Comparison of ENCODE assay signal across 26 cellular contexts in the genomic region with DNA sequence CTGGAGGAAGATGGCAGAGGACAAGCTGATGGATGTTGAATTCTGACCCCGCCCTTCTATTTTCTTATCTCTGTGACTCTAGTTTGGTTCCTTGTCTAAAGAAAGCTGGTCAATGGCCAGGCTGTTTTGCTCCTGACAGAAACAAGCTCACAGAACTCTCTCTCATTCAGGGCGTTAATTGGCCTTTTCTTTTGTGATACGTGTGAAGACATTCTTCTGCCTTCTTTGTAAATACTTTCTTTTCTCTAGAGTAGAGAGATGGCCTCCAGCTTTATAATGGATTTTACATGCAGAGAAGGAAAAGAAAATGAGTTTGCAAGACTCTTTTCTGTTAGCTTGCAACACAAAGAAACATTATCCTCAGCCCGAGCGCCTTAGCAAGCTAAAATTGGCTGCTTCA.
"Had no signal": no experiment of that assay in that cellular context is flagged by ENCODE, and none has a peak within 500 bp of the region (broad histone marks: within the 10 kb centered on the region; RNA-seq: fewer than 3 reads in every experiment).

No MANE protein-coding gene starts in this region.

- FAIRE-seq: colon, kidney had no signal

- H3K9me3 Mint-ChIP-seq: natural killer cell treated with Interleukin-12 subunit alpha and Interleukin-12 subunit beta and Interleukin-15 and Interleukin-18, amount 100 ng/mL, for 72 hours had no signal

- H3K9me3 ChIP-seq: psoas muscle, thoracic aorta had no signal

- H3K27ac ChIP-seq: dorsolateral prefrontal cortex, epithelial cell of prostate, esophagus muscularis mucosa, psoas muscle, skin epidermis, spleen, thoracic aorta, tibial nerve, upper lobe of left lung had no signal

- H3K36me3 Mint-ChIP-seq: memory B cell; natural killer cell treated with Interleukin-12 subunit alpha and Interleukin-12 subunit beta and Interleukin-15 and Interleukin-18, amount 100 ng/mL, for 72 hours had no signal

- H3K27me3 Mint-ChIP-seq: natural killer cell treated with Interleukin-12 subunit alpha and Interleukin-12 subunit beta and Interleukin-15 and Interleukin-18, amount 100 ng/mL, for 72 hours; stimulated activated naive CD8-positive, alpha-beta T cell treated with anti-CD3 and anti-CD28 coated beads, Interleukin-15, Interleukin-2, amounts not matched to agents 100 ng/mL and 50 ng/mL, for 24 hours had no signal

- H3K4me1 ChIP-seq: esophagus muscularis mucosa, psoas muscle, spleen, tibial nerve, upper lobe of left lung had no signal

- H3K27me3 ChIP-seq: dorsolateral prefrontal cortex, esophagus muscularis mucosa, spleen, tibial nerve, upper lobe of left lung had no signal

- H3K4me3 ChIP-seq: dorsolateral prefrontal cortex, esophagus muscularis mucosa, lung, psoas muscle, skin epidermis, spleen, thoracic aorta, tibial nerve, upper lobe of left lung had no signal

- H3K27ac Mint-ChIP-seq: memory B cell; natural killer cell treated with Interleukin-12 subunit alpha and Interleukin-12 subunit beta and Interleukin-15 and Interleukin-18, amount 100 ng/mL, for 72 hours; stimulated activated naive B cell treated with anti-CD40 and anti-IgM and Interleukin-4, amounts not matched to agents 10 μg/mL and 1 μg/mL and 100 μg/mL, for 72 hours; stimulated activated naive CD8-positive, alpha-beta T cell treated with anti-CD3 and anti-CD28 coated beads, Interleukin-15, Interleukin-2, amounts not matched to agents 100 ng/mL and 50 ng/mL, for 24 hours had no signal

- H3K36me3 ChIP-seq: esophagus muscularis mucosa, spleen, thoracic aorta, tibial nerve, upper lobe of left lung had no signal

- H3K4me3 Mint-ChIP-seq: memory B cell; naive B cell; natural killer cell treated with Interleukin-12 subunit alpha and Interleukin-12 subunit beta and Interleukin-15 and Interleukin-18, amount 100 ng/mL, for 72 hours; neural crest cell; stimulated activated naive B cell treated with anti-CD40 and anti-IgM and Interleukin-4, amounts not matched to agents 10 μg/mL and 1 μg/mL and 100 μg/mL, for 72 hours; stimulated activated naive CD8-positive, alpha-beta T cell treated with anti-CD3 and anti-CD28 coated beads, Interleukin-15, Interleukin-2, amounts not matched to agents 100 ng/mL and 50 ng/mL, for 24 hours had no signal

- DNase-seq: dorsolateral prefrontal cortex; effector CD4-positive, alpha-beta T cell; foreskin melanocyte; glutamatergic neuron; hypothalamus; kidney; naive B cell; nucleus accumbens; psoas muscle; right cardiac atrium; spleen; stimulated activated CD4-positive, alpha-beta T cell treated with anti-CD3 and anti-CD28 coated beads, Interleukin-4, amount 100 ng/mL, for 4 hours; stimulated activated naive B cell treated with anti-CD40 and anti-IgM and Interleukin-4, amounts not matched to agents 10 μg/mL and 1 μg/mL and 100 μg/mL, for 72 hours; upper lobe of left lung had no signal

- ATAC-seq: left lobe of liver; psoas muscle; right cardiac atrium; stimulated activated naive B cell treated with anti-CD40 and anti-IgM and Interleukin-4, amounts not matched to agents 10 μg/mL and 1 μg/mL and 100 μg/mL, for 72 hours had no signal
